Comparison of ENCODE assay signal across 16 cellular contexts in the genomic region with DNA sequence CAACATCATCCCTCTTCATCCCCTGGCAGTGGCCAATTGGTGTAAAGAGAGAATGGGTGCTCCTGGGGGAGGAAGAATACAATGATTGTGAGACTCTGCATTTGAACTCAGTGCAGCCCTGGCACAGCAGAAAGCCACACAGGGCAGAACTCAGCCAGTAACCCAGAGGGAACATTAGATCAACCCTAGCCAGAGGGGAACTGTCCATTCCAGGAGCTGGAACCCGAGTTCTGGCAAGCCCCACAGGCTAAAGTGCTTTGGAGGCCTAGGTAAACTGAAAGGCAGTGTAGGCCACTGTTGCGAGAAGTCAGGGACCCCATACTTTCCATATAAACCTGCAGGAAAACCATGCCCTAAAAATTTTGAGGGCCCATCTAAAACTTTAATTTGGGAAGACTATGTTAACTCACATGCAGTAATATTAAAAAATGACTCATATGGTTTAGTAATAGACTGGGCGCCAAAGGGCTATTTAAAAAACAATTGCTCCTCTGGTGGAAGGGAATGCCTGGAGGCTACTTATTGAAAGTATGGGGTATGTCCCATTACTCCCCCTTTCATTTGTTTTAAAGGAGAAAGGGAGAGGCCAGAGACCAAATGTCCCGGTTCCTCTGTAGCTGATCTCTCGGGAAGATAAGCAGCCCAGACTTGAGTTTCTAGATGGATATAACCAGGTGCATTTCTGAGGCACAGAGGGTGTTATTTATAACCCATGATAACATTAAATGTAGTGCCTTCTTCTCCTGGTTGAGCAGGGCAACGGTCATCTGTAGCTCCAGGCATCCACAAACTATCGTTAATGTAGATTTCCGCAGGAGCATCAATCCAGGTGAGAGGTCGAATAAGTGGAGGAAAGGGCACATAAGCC.
"Had no signal": no experiment of that assay in that cellular context is flagged by ENCODE, and none has a peak within 500 bp of the region (broad histone marks: within the 10 kb centered on the region; RNA-seq: fewer than 3 reads in every experiment).

No MANE protein-coding gene starts in this region.

- H3K27ac Mint-ChIP-seq: activated CD4-positive, alpha-beta T cell treated with anti-CD3 and anti-CD28 coated beads for 36 hours; activated CD8-positive, alpha-beta T cell treated with anti-CD3 and anti-CD28 coated beads for 36 hours; endodermal cell; stimulated activated naive B cell treated with anti-CD40 and anti-IgM and Interleukin-4, amounts not matched to agents 10 μg/mL and 1 μg/mL and 100 μg/mL, for 72 hours; T-helper 1 cell treated with Interleukin-12 subunit alpha and Interleukin-12 subunit beta and Interleukin-4 antibody, amounts not matched to agents 30 μg/mL and 1 μg/mL, for 36 hours had no signal

- ATAC-seq: activated CD4-positive, alpha-beta T cell treated with anti-CD3 and anti-CD28 coated beads for 36 hours; activated CD8-positive, alpha-beta T cell treated with anti-CD3 and anti-CD28 coated beads for 36 hours; body of pancreas; foreskin keratinocyte; right lobe of liver; stimulated activated naive B cell treated with anti-CD40 and anti-IgM and Interleukin-4, amounts not matched to agents 10 μg/mL and 1 μg/mL and 100 μg/mL, for 72 hours had no signal

- DNase-seq: activated CD4-positive, alpha-beta T cell treated with anti-CD3 and anti-CD28 coated beads for 36 hours; activated CD8-positive, alpha-beta T cell treated with anti-CD3 and anti-CD28 coated beads for 36 hours; activated gamma-delta T cell; activated T-cell treated with anti-CD3 and anti-CD28 coated beads, Interleukin-2, amount 50 U/mL, for 1 hour; body of pancreas; dorsolateral prefrontal cortex; endodermal cell; foreskin keratinocyte; glutamatergic neuron; hippocampal formation; ovary; right lobe of liver; stimulated activated CD4-positive, alpha-beta T cell treated with anti-CD3 and anti-CD28 coated beads, Interleukin-4, amount 100 ng/mL, for 4 hours; stimulated activated naive B cell treated with anti-CD40 and anti-IgM and Interleukin-4, amounts not matched to agents 10 μg/mL and 1 μg/mL and 100 μg/mL, for 72 hours; upper lobe of left lung had no signal

- H3K27me3 Mint-ChIP-seq: activated CD4-positive, alpha-beta T cell treated with anti-CD3 and anti-CD28 coated beads for 36 hours; activated CD8-positive, alpha-beta T cell treated with anti-CD3 and anti-CD28 coated beads for 36 hours; stimulated activated naive B cell treated with anti-CD40 and anti-IgM and Interleukin-4, amounts not matched to agents 10 μg/mL and 1 μg/mL and 100 μg/mL, for 72 hours had no signal

- H3K9me3 Mint-ChIP-seq: activated CD8-positive, alpha-beta T cell treated with anti-CD3 and anti-CD28 coated beads for 36 hours; stimulated activated naive B cell treated with anti-CD40 and anti-IgM and Interleukin-4, amounts not matched to agents 10 μg/mL and 1 μg/mL and 100 μg/mL, for 72 hours; T-helper 1 cell treated with Interleukin-12 subunit alpha and Interleukin-12 subunit beta and Interleukin-4 antibody, amounts not matched to agents 30 μg/mL and 1 μg/mL, for 36 hours had no signal

- H3K4me3 Mint-ChIP-seq: activated CD4-positive, alpha-beta T cell treated with anti-CD3 and anti-CD28 coated beads for 36 hours; activated CD8-positive, alpha-beta T cell treated with anti-CD3 and anti-CD28 coated beads for 36 hours; endodermal cell; stimulated activated naive B cell treated with anti-CD40 and anti-IgM and Interleukin-4, amounts not matched to agents 10 μg/mL and 1 μg/mL and 100 μg/mL, for 72 hours; T-helper 1 cell treated with Interleukin-12 subunit alpha and Interleukin-12 subunit beta and Interleukin-4 antibody, amounts not matched to agents 30 μg/mL and 1 μg/mL, for 36 hours had no signal
